In genomic region chr7:149415391-149416068, GRCh38 we compare ENCODE assay signal across 8 cellular contexts. TPM values are rescaled to one million over a fixed set of nuclear protein-coding genes. Genes with fewer than 3 reads are reported as not detected.
DNase-seq lines count a peak whose midpoint lies in the region; TF ChIP-seq lines count a peak whose summit lies in the region.

No MANE protein-coding gene starts in this region.

- H3K4me1 ChIP-seq in ACC112 (ENCODE audit: control insufficient read depth, insufficient read depth, low read length, unreplicated experiment): no peaks in the 10 kb centered on the region
- no peaks in the 10 kb centered on the region for H3K4me1 ChIP-seq in HUES64 (ENCODE audit: insufficient read depth, low read length)
- H3K4me1 ChIP-seq in neuron (ENCODE audit: insufficient read depth, low read length): no peaks in the 10 kb centered on the region
- H3K4me1 ChIP-seq in thyroid gland: no peaks in the 10 kb centered on the region

- TF ChIP-seq POLR2A in thyroid gland (IDR thresholded peaks at IDR 0.05): no peak

- H3K27ac ChIP-seq in ACC112 (ENCODE audit: low read depth, low read length) (no peak overlapping the region), HUES64 (ENCODE audit: low read depth, low read length) (no peak overlapping the region), thyroid gland (no peak overlapping the region)

- H2AFZ ChIP-seq in ACC112 (ENCODE audit: low read length, unreplicated experiment) (no peak overlapping the region), neuron (ENCODE audit: low read depth, low read length) (peak overlapping the region; percentile 42)

- H3K9me3 ChIP-seq in HUES64 (ENCODE audit: insufficient read depth, low read depth, low read length): no peaks in the 10 kb centered on the region
- no peaks in the 10 kb centered on the region for H3K9me3 ChIP-seq in neuron (ENCODE audit: low read length)
- no peaks in the 10 kb centered on the region for H3K9me3 ChIP-seq in thyroid gland

- no peak for TF ChIP-seq CTCF in fibroblast of mammary gland (conservative IDR thresholded peaks at IDR 0.05; ENCODE audit: control insufficient read depth, insufficient read depth, low read depth, low read length)
- no peak for TF ChIP-seq CTCF in GM13976 (IDR thresholded peaks at IDR 0.05; ENCODE audit: borderline replicate concordance, control extremely low read depth, extremely low read depth, insufficient read depth, missing control alignments)
- no peak for TF ChIP-seq CTCF in thyroid gland (IDR thresholded peaks at IDR 0.05)

- intact Hi-C loops in thyroid gland (cut with DNase I): loop anchor here (10.0 kb wide), 1 partner anchor 209 kb away; no protein-coding TSS in a partner anchor

- no peaks in the 10 kb centered on the region for H3K36me3 ChIP-seq in ACC112 (ENCODE audit: insufficient read depth, low read length)
- no peaks in the 10 kb centered on the region for H3K36me3 ChIP-seq in HUES64 (ENCODE audit: insufficient read depth, low read length)
- no peaks in the 10 kb centered on the region for H3K36me3 ChIP-seq in neuron (ENCODE audit: insufficient read depth, low read length)
- no peaks in the 10 kb centered on the region for H3K36me3 ChIP-seq in thyroid gland

- H3K4me3 ChIP-seq in ACC112 (ENCODE audit: low read depth, low read length): peak overlapping the region; percentile 69
- H3K4me3 ChIP-seq in HUES64 (ENCODE audit: low read length): peak overlapping the region; percentile 74
- peak overlapping the region; percentile 55 for H3K4me3 ChIP-seq in fibroblast of mammary gland (ENCODE audit: control insufficient read depth, low read depth, low read length)
- peak overlapping the region; percentile 39 for H3K4me3 ChIP-seq in neuron (ENCODE audit: low read length)
- peak overlapping the region in 1 of 3 donors; percentile 2 for H3K4me3 ChIP-seq in thyroid gland (replicated peaks in 1 of 3)

- H3K9ac ChIP-seq in HUES64 (ENCODE audit: low read depth, low read length): peak overlapping the region; percentile 27; the same call in 1 of the 2 replicates

- in situ Hi-C loops in GM13976 (cut with MboI; ENCODE audit: low sequenced_read_pairs, unreplicated experiment): no loop called here

- H3K79me2 ChIP-seq in ACC112 (ENCODE audit: control insufficient read depth, insufficient read depth, low read length, unreplicated experiment): no peaks in the 10 kb centered on the region

- DNase-seq in fibroblast of mammary gland (ENCODE audit: low read depth): peak; percentile 57
- DNase-seq in GM13976 (ENCODE audit: low spot score): no peak
- DNase-seq in thyroid gland: no peak
- no peak for DNase-seq in activated effector memory CD4-positive, alpha-beta T cell treated with Interleukin-2 at 50 U/mL for 16 hours
- DNase-seq in NCI-H226: no peak

- 36% methylated on average over 26 of the region's 26 CpGs for WGBS in HUES64
- 50 to 51% methylated on average over 26 of the region's 26 CpGs for WGBS in thyroid gland, 2 donors

- peaks cover 5% of the 10 kb centered on the region; the same call in 1 of the 2 replicates for H3K27me3 ChIP-seq in ACC112 (ENCODE audit: insufficient read depth, low read length)
- H3K27me3 ChIP-seq in HUES64 (ENCODE audit: insufficient read depth, low read length): no peaks in the 10 kb centered on the region
- peaks cover 4% of the 10 kb centered on the region for H3K27me3 ChIP-seq in neuron (ENCODE audit: insufficient read depth, low read length)
- H3K27me3 ChIP-seq in thyroid gland: no peaks in the 10 kb centered on the region

RNA-seq across cellular contexts. Expression of gene ZNF777, which starts 45.3 kb away (rescaled TPM):
- 9.1 TPM for polyA plus RNA-seq in HUES64 (2013, experiment 1 of 2)
- 10.3 TPM for polyA plus RNA-seq in HUES64 (2013, experiment 2 of 2)
- 10 to 100 TPM in 3 of 4 donors, 1 to 10 TPM in 1; 9.0 to 14.9 (median 12.1) TPM for total RNA-seq in thyroid gland
